Comparison of ENCODE assay signal across 8 cellular contexts in genomic region chr6:138107078-138107751, GRCh38. TPM values are rescaled to one million over a fixed set of nuclear protein-coding genes. Genes with fewer than 3 reads are reported as not detected.
DNase-seq lines count a peak whose midpoint lies in the region; ATAC-seq, FAIRE-seq and TF ChIP-seq lines count a peak whose summit lies in the region.

Gene PERP, minus strand, starts transcription at chr6:138107419. Its CDS starts 79 bp downstream, at chr6:138107340.

- no peaks in the 10 kb centered on the region for H3K9me3 Mint-ChIP-seq in activated T-cell treated with anti-CD3 and anti-CD28 coated beads, Interleukin-2, amount 50 U/mL, for 24 hours

- peak; percentile 81 for FAIRE-seq in GM12892 (lab: Jason Lieb, UNC)

- ATAC-seq in HG02678 (IDR thresholded peaks at IDR 0.05; ENCODE audit: unreplicated experiment) = peak; percentile 64
- ATAC-seq in esophagus mucosa = peak; percentile 87

- TF ChIP-seq POLR2A in GM12892 (IDR thresholded peaks at IDR 0.05; ENCODE audit: low read depth, low read length) = no peak

- DNase-seq in GM12892 (ENCODE audit: insufficient read length) (peak; percentile 42), NCI-H526 treated with DMSO at 0.1 percent for 48 hours (lab: John Stamatoyannopoulos, UW) (peak; percentile 83), myocyte (ENCODE audit: low read depth) (peak; percentile 49), medulla oblongata (ENCODE audit: extremely low spot score) (no peak)
- peak; percentile 77 for DNase-seq in activated T-cell treated with anti-CD3 and anti-CD28 coated beads, Interleukin-2, amount 50 U/mL, for 24 hours
- DNase-seq in stimulated activated CD8-positive, alpha-beta memory T cell treated with anti-CD3 and anti-CD28 coated beads, Interleukin-7, amount 100 ng/mL, for 24 hours (ENCODE audit: low read depth) = peak; percentile 32

- H3K27ac Mint-ChIP-seq in activated T-cell treated with anti-CD3 and anti-CD28 coated beads, Interleukin-2, amount 50 U/mL, for 24 hours = peak within 1 kb of the TSS; percentile 74

- H3K4me1 Mint-ChIP-seq in activated T-cell treated with anti-CD3 and anti-CD28 coated beads, Interleukin-2, amount 50 U/mL, for 24 hours (ENCODE audit: low read depth) = peaks cover 20% of the 10 kb centered on the region

- peak within 1 kb of the TSS; percentile 84 for H3K4me3 Mint-ChIP-seq in activated T-cell treated with anti-CD3 and anti-CD28 coated beads, Interleukin-2, amount 50 U/mL, for 24 hours

- peaks cover 1% of the 10 kb centered on the region for H3K36me3 Mint-ChIP-seq in activated T-cell treated with anti-CD3 and anti-CD28 coated beads, Interleukin-2, amount 50 U/mL, for 24 hours (ENCODE audit: low read depth)

- H3K27me3 Mint-ChIP-seq in activated T-cell treated with anti-CD3 and anti-CD28 coated beads, Interleukin-2, amount 50 U/mL, for 24 hours = peaks cover 42% of the 10 kb centered on the region

RNA-seq across cellular contexts. Expression of gene PERP, which starts in this region (rescaled TPM):
- polyA plus RNA-seq in GM12892 (2012; ENCODE audit: missing spikeins) = 1.3 TPM
- total RNA-seq in esophagus mucosa = 675 TPM
- total RNA-seq in myocyte = 0.42 and 0.70 TPM in 2 replicates
- polyA plus RNA-seq in myocyte (2012) = 0.62 TPM

Comparison
In these comparisons a context has a peak if more than half of its experiments do, and no peak if none do; other contexts are left out.
1. RNA of gene PERP (total RNA-seq): 675 TPM in esophagus mucosa (single experiment); 0.42 to 0.70 TPM in myocyte; every median in the first group is over 100 times any median in the second.
2. Peak in DNase-seq in myocyte; RNA of the gene not detected or under 1 TPM.